10 cellular contexts compared by ENCODE assay signal in genomic region chr3:120182613-120183524, GRCh38.
DNase-seq lines count a peak whose midpoint lies in the region; ATAC-seq, FAIRE-seq and TF ChIP-seq lines count a peak whose summit lies in the region.
"Had no signal": no experiment of that assay in that cellular context is flagged by ENCODE, and none has a peak within 500 bp of the region (broad histone marks: within the 10 kb centered on the region; RNA-seq: fewer than 3 reads in every experiment).

No MANE protein-coding gene starts in this region.

- no peaks in the 10 kb centered on the region for H3K36me3 ChIP-seq in RWPE2 (ENCODE audit: low read depth)

- H3K4me1 ChIP-seq in RWPE2 (ENCODE audit: insufficient read depth, poor library complexity, severe bottlenecking), result peaks cover 36% of the 10 kb centered on the region

- DNase-seq in stimulated activated CD4-positive, alpha-beta T cell treated with anti-CD3 and anti-CD28 coated beads, Interleukin-15, amount 100 ng/mL, for 24 hours, result peak; percentile 17
- no peak for DNase-seq in stimulated activated CD4-positive, alpha-beta T cell treated with anti-CD3 and anti-CD28 coated beads, Interleukin-2, amount 100 ng/mL, for 24 hours
- DNase-seq in RWPE2 (ENCODE audit: low spot score), result peak; percentile 77
- peak; percentile 67 for DNase-seq in fibroblast of villous mesenchyme (ENCODE audit: low read depth)
- peak; percentile 22 for DNase-seq in urothelium cell line (ENCODE audit: low spot score)
- no peak for DNase-seq in caudate nucleus (lab: John Stamatoyannopoulos, UW)
- no peak for DNase-seq in germinal center (ENCODE audit: low spot score)
- no peak for DNase-seq in anterior cingulate cortex (lab: John Stamatoyannopoulos, UW)
- DNase-seq: activated CD8-positive, alpha-beta memory T cell treated with anti-CD3 and anti-CD28 coated beads for 24 hours had no signal

- ATAC-seq in RWPE2 (ENCODE audit: low read depth), result peak; percentile 62

- TF ChIP-seq CTCF in RWPE2 (IDR thresholded peaks at IDR 0.05; ENCODE audit: poor library complexity, severe bottlenecking), result peak; percentile 74
- TF ChIP-seq CTCF in fibroblast of villous mesenchyme (IDR thresholded peaks at IDR 0.05; ENCODE audit: insufficient read depth, low read depth, low read length), result peak; percentile 55

- H3K27ac ChIP-seq in RWPE2 (ENCODE audit: poor library complexity, severe bottlenecking) (peak overlapping the region; percentile 95), caudate nucleus (ENCODE audit: low read depth, low read length) (no peak overlapping the region)
- H3K27ac ChIP-seq: HL-60 had no signal

- no peaks in the 10 kb centered on the region for H3K9me3 ChIP-seq in RWPE2 (ENCODE audit: severe bottlenecking)

- H3K27me3 ChIP-seq in RWPE2 (ENCODE audit: insufficient read depth, poor library complexity, severe bottlenecking), result no peaks in the 10 kb centered on the region

- no peak for FAIRE-seq in urothelium cell line (lab: Jason Lieb, UNC)

- H3K4me3 ChIP-seq in RWPE2 (ENCODE audit: severe bottlenecking), result no peak overlapping the region
- H3K4me3 ChIP-seq in fibroblast of villous mesenchyme (ENCODE audit: low read depth, low read length), result no peak overlapping the region

Comparison
In these comparisons a context has a peak if more than half of its experiments do, and no peak if none do; other contexts are left out.
1. DNase-seq: peak in stimulated activated CD4-positive, alpha-beta T cell treated with anti-CD3 and anti-CD28 coated beads, Interleukin-15, amount 100 ng/mL, for 24 hours (single experiment), RWPE2 (single experiment), fibroblast of villous mesenchyme (single experiment) and urothelium cell line (single experiment); none in stimulated activated CD4-positive, alpha-beta T cell treated with anti-CD3 and anti-CD28 coated beads, Interleukin-2, amount 100 ng/mL, for 24 hours (0 of 2), caudate nucleus (0 of 61), germinal center (single experiment) and anterior cingulate cortex (0 of 58).